In genomic region chr12:46260913-46261476, GRCh38 we compare ENCODE assay signal across 2 cellular contexts.
TF ChIP-seq lines count a peak whose summit lies in the region.

No MANE protein-coding gene starts in this region.

TF ChIP-seq in SK-N-SH, 30 proteins besides CTCF, POLR2A, EP300 and RAD21 (continued from another document):
- TF ChIP-seq SIN3A (IDR thresholded peaks at IDR 0.05; ENCODE audit: borderline replicate concordance, low read depth, low read length) (no peak), TCF12 (IDR thresholded peaks at IDR 0.05) (no peak), MEF2A (IDR thresholded peaks at IDR 0.05; ENCODE audit: borderline replicate concordance, low read depth) (no peak), USF1 (IDR thresholded peaks at IDR 0.05; ENCODE audit: borderline replicate concordance, low read depth) (no peak), TEAD4 (IDR thresholded peaks at IDR 0.05; ENCODE audit: borderline replicate concordance, insufficient read depth) (no peak), RFX5 (IDR thresholded peaks at IDR 0.05; ENCODE audit: low read length) (no peak), RCOR1 (IDR thresholded peaks at IDR 0.05; ENCODE audit: low read length) (no peak), RXRA (IDR thresholded peaks at IDR 0.05; ENCODE audit: borderline replicate concordance, low read depth) (no peak), MXI1 (IDR thresholded peaks at IDR 0.05; ENCODE audit: low read depth, low read length) (no peak), GATA2 (CRISPR knock-in tag; IDR thresholded peaks at IDR 0.05) (no peak)
- TF ChIP-seq, protein P1, sequence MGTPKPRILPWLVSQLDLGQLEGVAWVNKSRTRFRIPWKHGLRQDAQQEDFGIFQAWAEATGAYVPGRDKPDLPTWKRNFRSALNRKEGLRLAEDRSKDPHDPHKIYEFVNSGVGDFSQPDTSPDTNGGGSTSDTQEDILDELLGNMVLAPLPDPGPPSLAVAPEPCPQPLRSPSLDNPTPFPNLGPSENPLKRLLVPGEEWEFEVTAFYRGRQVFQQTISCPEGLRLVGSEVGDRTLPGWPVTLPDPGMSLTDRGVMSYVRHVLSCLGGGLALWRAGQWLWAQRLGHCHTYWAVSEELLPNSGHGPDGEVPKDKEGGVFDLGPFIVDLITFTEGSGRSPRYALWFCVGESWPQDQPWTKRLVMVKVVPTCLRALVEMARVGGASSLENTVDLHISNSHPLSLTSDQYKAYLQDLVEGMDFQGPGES (IDR thresholded peaks at IDR 0.05; ENCODE audit: low read depth, low read length), result no peak
- TF ChIP-seq, protein P2, sequence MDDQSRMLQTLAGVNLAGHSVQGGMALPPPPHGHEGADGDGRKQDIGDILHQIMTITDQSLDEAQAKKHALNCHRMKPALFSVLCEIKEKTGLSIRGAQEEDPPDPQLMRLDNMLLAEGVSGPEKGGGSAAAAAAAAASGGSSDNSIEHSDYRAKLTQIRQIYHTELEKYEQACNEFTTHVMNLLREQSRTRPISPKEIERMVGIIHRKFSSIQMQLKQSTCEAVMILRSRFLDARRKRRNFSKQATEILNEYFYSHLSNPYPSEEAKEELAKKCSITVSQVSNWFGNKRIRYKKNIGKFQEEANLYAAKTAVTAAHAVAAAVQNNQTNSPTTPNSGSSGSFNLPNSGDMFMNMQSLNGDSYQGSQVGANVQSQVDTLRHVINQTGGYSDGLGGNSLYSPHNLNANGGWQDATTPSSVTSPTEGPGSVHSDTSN (IDR thresholded peaks at IDR 0.05), result no peak

TF ChIP-seq in SK-N-SH treated with all-trans-retinoic acid at 6 μM for 48 hours, 23 proteins besides CTCF, POLR2A, EP300 and RAD21 (continued from another document):
- TF ChIP-seq ZC3H10 (CRISPR knock-in tag; IDR thresholded peaks at IDR 0.05), result no peak
- TF ChIP-seq GLIS3 (CRISPR knock-in tag; IDR thresholded peaks at IDR 0.05), result no peak
- TF ChIP-seq TSHZ2 (CRISPR knock-in tag; IDR thresholded peaks at IDR 0.05), result no peak
- no peak for TF ChIP-seq TCF4 (CRISPR knock-in tag; IDR thresholded peaks at IDR 0.05; ENCODE audit: borderline replicate concordance)
- TF ChIP-seq TOX (CRISPR knock-in tag; IDR thresholded peaks at IDR 0.05; ENCODE audit: borderline replicate concordance), result no peak
- TF ChIP-seq ZNF565 (CRISPR knock-in tag; conservative IDR thresholded peaks at IDR 0.05; ENCODE audit: low read depth), result no peak
- no peak for TF ChIP-seq ARNTL (CRISPR knock-in tag; IDR thresholded peaks at IDR 0.05; ENCODE audit: borderline replicate concordance, low read depth)
